In genomic region chr2:37585982-37586621, GRCh38 we compare ENCODE assay signal across 8 cellular contexts.
DNase-seq lines count a peak whose midpoint lies in the region; ATAC-seq and TF ChIP-seq lines count a peak whose summit lies in the region.

No MANE protein-coding gene starts in this region.

- no peaks in the 10 kb centered on the region for H3K36me3 ChIP-seq in CD8-positive, alpha-beta memory T cell (ENCODE audit: insufficient read depth, low read length)
- no peaks in the 10 kb centered on the region for H3K36me3 ChIP-seq in mucosa of rectum (ENCODE audit: control insufficient read depth in 2 of 2, insufficient read depth in 2 of 2, low read length in 2 of 2)

- H3K27me3 ChIP-seq in CD8-positive, alpha-beta memory T cell (ENCODE audit: insufficient read depth, low read length, poor library complexity, severe bottlenecking), result no peaks in the 10 kb centered on the region
- no peaks in the 10 kb centered on the region for H3K27me3 ChIP-seq in mucosa of rectum (ENCODE audit: control insufficient read depth in 2 of 2, insufficient read depth in 2 of 2, low read length in 2 of 2)

- no peaks in the 10 kb centered on the region for H3K9me3 ChIP-seq in CD8-positive, alpha-beta memory T cell (ENCODE audit: low read length)
- H3K9me3 ChIP-seq in mucosa of rectum (ENCODE audit: control insufficient read depth in 2 of 2, low read length in 2 of 2), result no peaks in the 10 kb centered on the region

- peak overlapping the region; percentile 29 for H3K4me3 ChIP-seq in CD8-positive, alpha-beta memory T cell (ENCODE audit: low read length)
- peak overlapping the region; percentile 19 to 51 for H3K4me3 ChIP-seq in mucosa of rectum (ENCODE audit: low read length in 2 of 2)

- H3K27ac Mint-ChIP-seq in CD8-positive, alpha-beta memory T cell, result peak overlapping the region; percentile 91 to 100 (median 95)
- peak overlapping the region; percentile 22 for H3K27ac Mint-ChIP-seq in activated B cell treated with CpG ODN at 0.5 μM for 24 hours
- H3K27ac Mint-ChIP-seq in stimulated activated naive CD8-positive, alpha-beta T cell treated with anti-CD3 and anti-CD28 coated beads, Interleukin-15, Interleukin-2, amounts not matched to agents 100 ng/mL and 50 ng/mL, for 24 hours, result peak overlapping the region; percentile 80
- no peak overlapping the region for H3K27ac Mint-ChIP-seq in glutamatergic neuron (ENCODE audit: unreplicated experiment)

- DNase-seq in CD8-positive, alpha-beta memory T cell, result peak; percentile 60 to 84 (median 71)
- DNase-seq in activated B cell treated with CpG ODN at 0.5 μM for 24 hours, result no peak
- peak; percentile 88 for DNase-seq in central memory CD4-positive, alpha-beta T cell
- DNase-seq in NCI-H128 (lab: John Stamatoyannopoulos, UW; ENCODE audit: unreplicated experiment), result no peak
- DNase-seq in glutamatergic neuron, result no peak

- H3K27me3 Mint-ChIP-seq in CD8-positive, alpha-beta memory T cell, result no peaks in the 10 kb centered on the region
- H3K27me3 Mint-ChIP-seq in activated B cell treated with CpG ODN at 0.5 μM for 24 hours (no peaks in the 10 kb centered on the region), glutamatergic neuron (ENCODE audit: unreplicated experiment) (no peaks in the 10 kb centered on the region)
- H3K27me3 Mint-ChIP-seq in stimulated activated naive CD8-positive, alpha-beta T cell treated with anti-CD3 and anti-CD28 coated beads, Interleukin-15, Interleukin-2, amounts not matched to agents 100 ng/mL and 50 ng/mL, for 24 hours, result no peaks in the 10 kb centered on the region

- CTCF ChIA-PET in CD8-positive, alpha-beta memory T cell (lab: Charles Lee), result interaction anchor here (0.9 to 3.5 kb wide), 8 partner anchors 14 to 174 kb away, joined by 3 to 21 read pairs (median 6); no protein-coding TSS in a partner anchor
- CTCF ChIA-PET in activated B cell treated with CpG ODN at 0.5 μM for 24 hours (lab: Charles Lee), result no interaction called here

- no peaks in the 10 kb centered on the region for H3K9me3 Mint-ChIP-seq in CD8-positive, alpha-beta memory T cell
- H3K9me3 Mint-ChIP-seq in activated B cell treated with CpG ODN at 0.5 μM for 24 hours (no peaks in the 10 kb centered on the region), glutamatergic neuron (ENCODE audit: unreplicated experiment) (peaks cover 3% of the 10 kb centered on the region)
- H3K9me3 Mint-ChIP-seq in stimulated activated naive CD8-positive, alpha-beta T cell treated with anti-CD3 and anti-CD28 coated beads, Interleukin-15, Interleukin-2, amounts not matched to agents 100 ng/mL and 50 ng/mL, for 24 hours, result no peaks in the 10 kb centered on the region

- H3K4me3 Mint-ChIP-seq in CD8-positive, alpha-beta memory T cell, result peak overlapping the region; percentile 24 to 91 (median 79)
- H3K4me3 Mint-ChIP-seq in activated B cell treated with CpG ODN at 0.5 μM for 24 hours, result peak overlapping the region; percentile 25
- peak overlapping the region; percentile 70 for H3K4me3 Mint-ChIP-seq in stimulated activated naive CD8-positive, alpha-beta T cell treated with anti-CD3 and anti-CD28 coated beads, Interleukin-15, Interleukin-2, amounts not matched to agents 100 ng/mL and 50 ng/mL, for 24 hours
- no peak overlapping the region for H3K4me3 Mint-ChIP-seq in glutamatergic neuron (ENCODE audit: unreplicated experiment)

- H3K27ac ChIP-seq in CD8-positive, alpha-beta memory T cell (ENCODE audit: low read depth, low read length), result peak overlapping the region; percentile 51
- peak overlapping the region; percentile 57 to 69 for H3K27ac ChIP-seq in mucosa of rectum (ENCODE audit: low read depth in 2 of 2, low read length in 2 of 2)

- intact Hi-C loops in activated B cell treated with CpG ODN at 0.5 μM for 24 hours (cut with micrococcal nuclease), result loop anchor here (2.0 to 5.0 kb wide), 2 partner anchors 15 to 36 kb away; no protein-coding TSS in a partner anchor

- no peak for TF ChIP-seq CTCF in activated B cell treated with CpG ODN at 0.5 μM for 24 hours (IDR thresholded peaks at IDR 0.05)
- no peak for TF ChIP-seq CTCF in glutamatergic neuron (IDR thresholded peaks at IDR 0.05; ENCODE audit: partially characterized antibody, unreplicated experiment)

- H3K9ac ChIP-seq in mucosa of rectum (ENCODE audit: low read depth in 1 of 2, low read length in 2 of 2), result peak overlapping the region in 1 of 2 donors; percentile 36

- H3K36me3 Mint-ChIP-seq in CD8-positive, alpha-beta memory T cell, result no peaks in the 10 kb centered on the region
- H3K36me3 Mint-ChIP-seq in activated B cell treated with CpG ODN at 0.5 μM for 24 hours (ENCODE audit: low read depth) (no peaks in the 10 kb centered on the region), glutamatergic neuron (ENCODE audit: unreplicated experiment) (no peaks in the 10 kb centered on the region)
- no peaks in the 10 kb centered on the region for H3K36me3 Mint-ChIP-seq in stimulated activated naive CD8-positive, alpha-beta T cell treated with anti-CD3 and anti-CD28 coated beads, Interleukin-15, Interleukin-2, amounts not matched to agents 100 ng/mL and 50 ng/mL, for 24 hours (ENCODE audit: low read depth)

- peaks cover 75% of the 10 kb centered on the region for H3K4me1 ChIP-seq in CD8-positive, alpha-beta memory T cell (ENCODE audit: insufficient read depth, low read length)
- H3K4me1 ChIP-seq in mucosa of rectum (ENCODE audit: control insufficient read depth in 2 of 2, insufficient read depth in 2 of 2, low read length in 2 of 2), result peaks cover 20 to 45% of the 10 kb centered on the region in 2 donors

- peak; percentile 44 for ATAC-seq in HG03108 (IDR thresholded peaks at IDR 0.05; ENCODE audit: unreplicated experiment)
- ATAC-seq in activated B cell treated with CpG ODN at 0.5 μM for 24 hours (ENCODE audit: low read depth), result peak; percentile 34

- POLR2A ChIA-PET in CD8-positive, alpha-beta memory T cell (lab: Charles Lee), result interaction anchor here (0.8 to 4.0 kb wide), 7 partner anchors 14 to 86 kb away, joined by 3 to 46 read pairs (median 4); no protein-coding TSS in a partner anchor
- POLR2A ChIA-PET in activated B cell treated with CpG ODN at 0.5 μM for 24 hours (lab: Charles Lee), result interaction anchor here (1.1 kb wide), 1 partner anchor 60 kb away, joined by 4 read pairs; no protein-coding TSS in a partner anchor

- H3K4me1 Mint-ChIP-seq in CD8-positive, alpha-beta memory T cell, result peaks cover 90 to 97% (median 97%) of the 10 kb centered on the region in 3 donors
- H3K4me1 Mint-ChIP-seq in activated B cell treated with CpG ODN at 0.5 μM for 24 hours (peaks cover 56% of the 10 kb centered on the region), glutamatergic neuron (ENCODE audit: low read depth, unreplicated experiment) (peaks cover 37% of the 10 kb centered on the region)
- peaks cover 96% of the 10 kb centered on the region for H3K4me1 Mint-ChIP-seq in stimulated activated naive CD8-positive, alpha-beta T cell treated with anti-CD3 and anti-CD28 coated beads, Interleukin-15, Interleukin-2, amounts not matched to agents 100 ng/mL and 50 ng/mL, for 24 hours (ENCODE audit: low read depth)

Comparison
In these comparisons a context has a peak if more than half of its experiments do, and no peak if none do; other contexts are left out.
1. DNase-seq: peak in CD8-positive, alpha-beta memory T cell (5 of 5) and central memory CD4-positive, alpha-beta T cell (single experiment); none in activated B cell treated with CpG ODN at 0.5 μM for 24 hours (single experiment), NCI-H128 (single experiment) and glutamatergic neuron (single experiment).